9 cellular contexts compared by ENCODE assay signal in the genomic region with DNA sequence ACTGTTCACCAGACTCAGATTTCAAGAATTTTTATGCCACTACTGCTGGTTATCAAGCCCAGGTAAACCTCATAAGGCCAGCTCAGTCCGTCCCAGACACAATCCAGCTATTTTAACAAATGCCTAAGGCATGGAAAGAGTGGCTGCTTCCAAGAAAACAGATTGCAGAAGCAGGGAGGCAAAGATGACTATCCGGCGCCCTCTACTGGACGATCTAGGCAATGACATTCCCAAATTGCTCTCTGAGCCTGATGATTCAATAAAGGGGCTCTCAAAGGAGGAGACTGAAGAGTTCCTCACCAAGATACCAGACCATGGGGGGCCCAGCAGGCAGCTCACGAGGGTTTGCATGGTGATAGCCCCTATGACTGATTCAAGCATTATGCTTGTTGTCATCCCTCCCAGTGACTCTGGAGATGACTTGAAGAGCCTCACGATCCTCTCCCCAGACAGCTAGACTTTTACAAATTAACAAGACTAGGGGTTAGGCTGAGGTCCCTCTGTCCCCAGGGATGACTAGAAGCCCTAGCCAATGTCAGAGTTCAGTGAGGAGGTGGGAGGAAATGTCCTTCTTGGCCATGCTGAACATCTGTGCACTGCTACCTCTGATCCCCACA. TPM values are rescaled to one million over a fixed set of nuclear protein-coding genes. Genes with fewer than 3 reads are reported as not detected.
DNase-seq lines count a peak whose midpoint lies in the region; ATAC-seq and TF ChIP-seq lines count a peak whose summit lies in the region.
"Had no signal": no experiment of that assay in that cellular context is flagged by ENCODE, and none has a peak within 500 bp of the region (broad histone marks: within the 10 kb centered on the region; RNA-seq: fewer than 3 reads in every experiment).

No MANE protein-coding gene starts in this region.

- H3K27me3 ChIP-seq in CD4-positive, alpha-beta memory T cell (ENCODE audit: insufficient read depth, low read length), result no peaks in the 10 kb centered on the region
- no peaks in the 10 kb centered on the region for H3K27me3 ChIP-seq in aorta (ENCODE audit: control insufficient read depth in 1 of 2, insufficient read depth in 2 of 2, low read length in 1 of 2)

- peak; percentile 60 for ATAC-seq in GM19351 (IDR thresholded peaks at IDR 0.05; ENCODE audit: unreplicated experiment)
- peak; percentile 79 for ATAC-seq in aorta (ENCODE audit: low FRiP score)

- intact Hi-C loops in CD4-positive, alpha-beta memory T cell (cut with micrococcal nuclease), result loop anchor here (1.0 kb wide), 2 partner anchors 32 to 477 kb away; no protein-coding TSS in a partner anchor
- intact Hi-C loops in aorta (cut with DNase I), result loop anchor here (5.0 to 10.0 kb wide), 2 partner anchors 33 to 480 kb away; no protein-coding TSS in a partner anchor

- no peak overlapping the region for H3K27ac Mint-ChIP-seq in CD4-positive, alpha-beta memory T cell
- no peak overlapping the region for H3K27ac Mint-ChIP-seq in nephron progenitor cell

- peaks cover 8 to 18% of the 10 kb centered on the region in 2 donors for H3K36me3 Mint-ChIP-seq in CD4-positive, alpha-beta memory T cell
- H3K36me3 Mint-ChIP-seq in nephron progenitor cell (ENCODE audit: low read depth), result peaks cover 15% of the 10 kb centered on the region

- no peak overlapping the region for H3K4me3 Mint-ChIP-seq in CD4-positive, alpha-beta memory T cell
- H3K4me3 Mint-ChIP-seq in nephron progenitor cell, result no peak overlapping the region

- POLR2A ChIA-PET in CD4-positive, alpha-beta memory T cell (lab: Charles Lee; ENCODE audit: partially characterized antibody), result no interaction called here

- H3K4me1 Mint-ChIP-seq in CD4-positive, alpha-beta memory T cell, result peaks cover 0 to 9% (median 8%) of the 10 kb centered on the region in 4 donors
- H3K4me1 Mint-ChIP-seq in nephron progenitor cell, result no peaks in the 10 kb centered on the region

- 17% methylated on average over 6 of the region's 6 CpGs for WGBS in aorta, 2 donors

- H3K27me3 Mint-ChIP-seq in CD4-positive, alpha-beta memory T cell, result peaks cover 1 to 2% of the 10 kb centered on the region in 2 donors
- peaks cover 3% of the 10 kb centered on the region for H3K27me3 Mint-ChIP-seq in nephron progenitor cell (ENCODE audit: low read depth, poor library complexity)

- no peak overlapping the region for H3K27ac ChIP-seq in CD4-positive, alpha-beta memory T cell (ENCODE audit: low read depth, low read length)
- no peak overlapping the region for H3K27ac ChIP-seq in aorta (ENCODE audit: low read depth in 1 of 2, low read length in 2 of 2)

- CTCF ChIA-PET in CD4-positive, alpha-beta memory T cell (lab: Charles Lee; ENCODE audit: partially characterized antibody), result interaction anchor here (0.6 to 5.1 kb wide), 21 partner anchors 9 to 978 kb away, joined by 3 to 56 read pairs (median 5); no protein-coding TSS in a partner anchor

- H3K9me3 ChIP-seq in CD4-positive, alpha-beta memory T cell (ENCODE audit: control insufficient read depth in 1 of 2, low read length in 2 of 2), result peaks cover 0 to 11% of the 10 kb centered on the region in 2 donors
- peaks cover 1% of the 10 kb centered on the region for H3K9me3 ChIP-seq in aorta (ENCODE audit: control insufficient read depth, low read length)

- peak; percentile 84 for TF ChIP-seq CTCF in nephron progenitor cell (IDR thresholded peaks at IDR 0.05)

- peaks cover 0 to 38% (median 19%) of the 10 kb centered on the region in 8 donors for H3K9me3 Mint-ChIP-seq in CD4-positive, alpha-beta memory T cell
- H3K9me3 Mint-ChIP-seq in nephron progenitor cell, result peaks cover 35% of the 10 kb centered on the region

- peak in 4 of 5 donors; percentile 20 to 36 (median 28) for DNase-seq in CD4-positive, alpha-beta memory T cell
- peak; percentile 31 for DNase-seq in NCI-H1092 (lab: John Stamatoyannopoulos, UW)
- DNase-seq in activated CD4-positive, alpha-beta T cell treated with anti-CD3 and anti-CD28 coated beads, Interleukin-2, amount 50 U/mL, for 48 hours, result peak; percentile 43 to 54
- peak; percentile 57 for DNase-seq in fibroblast of gingiva (ENCODE audit: low read depth)
- peak; percentile 57 for DNase-seq in nephron progenitor cell
- peak; percentile 57 to 74 for DNase-seq in aorta
- no peak for DNase-seq in NCI-H2029 (lab: John Stamatoyannopoulos, UW)

- H3K4me3 ChIP-seq in CD4-positive, alpha-beta memory T cell (ENCODE audit: low read length in 2 of 2), result no peak overlapping the region
- H3K4me3 ChIP-seq in aorta (ENCODE audit: low read length in 2 of 2), result no peak overlapping the region

- no peaks in the 10 kb centered on the region for H3K4me1 ChIP-seq in CD4-positive, alpha-beta memory T cell (ENCODE audit: insufficient read depth, low read length)
- no peaks in the 10 kb centered on the region for H3K4me1 ChIP-seq in aorta (ENCODE audit: control insufficient read depth in 1 of 2, insufficient read depth in 2 of 2, low read length in 2 of 2)

- H3K36me3 ChIP-seq in CD4-positive, alpha-beta memory T cell (ENCODE audit: insufficient read depth, low read length), result no peaks in the 10 kb centered on the region
- H3K36me3 ChIP-seq in aorta (ENCODE audit: control insufficient read depth in 1 of 2, insufficient read depth in 2 of 2, low read length in 1 of 2), result no peaks in the 10 kb centered on the region

RNA-seq across cellular contexts. Expression of gene SERPINB8, which starts 25.0 kb away (rescaled TPM):
- total RNA-seq in CD4-positive, alpha-beta memory T cell, result 10 to 100 TPM; 13.8 to 16.3 TPM
- polyA plus RNA-seq in CD4-positive, alpha-beta memory T cell, result 10 to 100 TPM; 14.2 to 16.3 TPM
- total RNA-seq in aorta, result 10 to 100 TPM; 17.9 to 34.8 TPM
- 10 to 100 TPM; 11.5 to 11.8 TPM for polyA plus RNA-seq in aorta

RNA-seq across cellular contexts. Expression of gene HMSD, which starts 45.8 kb away (rescaled TPM):
- 1 to 10 TPM; 1.8 to 2.2 TPM for total RNA-seq in CD4-positive, alpha-beta memory T cell
- not detected for polyA plus RNA-seq in CD4-positive, alpha-beta memory T cell
- under 1 TPM; 0.16 to 0.60 TPM for total RNA-seq in aorta
- polyA plus RNA-seq in aorta, result under 1 TPM in 1 of 2 donors, not detected in 1; 0.25 TPM
- total RNA-seq: pulmonary artery endothelial cell had no signal
